In the genomic region with DNA sequence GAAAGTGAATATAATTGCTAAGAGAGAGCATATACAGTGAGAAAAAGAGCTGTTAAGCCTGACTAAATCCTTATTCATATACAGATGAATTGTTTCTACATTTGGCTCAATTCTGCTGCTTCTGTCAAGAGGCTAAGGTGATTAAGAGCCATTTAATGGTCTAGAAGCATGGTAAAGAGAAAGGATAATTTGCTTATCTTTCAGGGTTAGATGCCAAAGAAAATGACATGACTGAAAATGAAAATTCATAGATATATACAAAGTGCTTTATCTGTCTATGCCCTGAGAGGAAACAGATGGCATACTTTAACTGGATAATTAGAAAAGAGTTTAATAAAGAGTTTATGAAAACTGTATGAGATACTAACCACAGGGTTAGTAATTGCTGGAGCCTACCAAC, we compare ENCODE assay signal across 18 cellular contexts.
A peak's percentile ranks its signal among the peaks of the same experiment; 100 is the strongest.
DNase-seq lines count a peak whose midpoint lies in the region; ATAC-seq and TF ChIP-seq lines count a peak whose summit lies in the region.
"Had no signal": no experiment of that assay in that cellular context is flagged by ENCODE, and none has a peak within 500 bp of the region (broad histone marks: within the 10 kb centered on the region; RNA-seq: fewer than 3 reads in every experiment).

No MANE protein-coding gene starts in this region.

- H3K27ac Mint-ChIP-seq in HFFc6, result peak overlapping the region; percentile 30; the same call in 1 of the 2 replicates
- H3K27ac Mint-ChIP-seq: H9, T-helper 17 cell had no signal

- peaks cover 5% of the 10 kb centered on the region; the same call in 1 of the 2 replicates for H3K36me3 Mint-ChIP-seq in HFFc6 (ENCODE audit: low read depth)

- no peak overlapping the region for H3K4me3 ChIP-seq in fibroblast of the aortic adventitia (ENCODE audit: low read depth, low read length)

- no peaks in the 10 kb centered on the region for H3K9me3 Mint-ChIP-seq in HFFc6
- H3K9me3 Mint-ChIP-seq: H9 had no signal

- H3K4me1 Mint-ChIP-seq in HFFc6 (ENCODE audit: low read depth), result peaks cover 38% of the 10 kb centered on the region
- H3K4me1 Mint-ChIP-seq: T-helper 17 cell had no signal

- DNase-seq in NCI-H146 (lab: John Stamatoyannopoulos, UW) (peak; percentile 8), NCI-H146 treated with DMSO at 0.1 percent for 48 hours (lab: John Stamatoyannopoulos, UW; ENCODE audit: unreplicated experiment) (no peak), HFFc6 (no peak), SK-N-DZ (ENCODE audit: low spot score) (peak; percentile 92), fibroblast of the aortic adventitia (ENCODE audit: low read depth) (peak; percentile 64), pons (ENCODE audit: low spot score) (no peak)
- DNase-seq in central memory CD4-positive, alpha-beta T cell, result no peak
- DNase-seq: C1 segment of cervical spinal cord, DND-41, GDM1, H9, NCI-H1417 treated with DMSO at 0.1 percent for 48 hours, NCI-H2107, NCI-H748 treated with DMSO at 0.1 percent for 48 hours, T-helper 17 cell had no signal

- no peak for ATAC-seq in GM21526 (IDR thresholded peaks at IDR 0.05; ENCODE audit: low FRiP score, unreplicated experiment)
- ATAC-seq: Panc1, Right ventricle myocardium inferior, T-helper 17 cell had no signal

- no peaks in the 10 kb centered on the region for H3K27me3 Mint-ChIP-seq in HFFc6 (ENCODE audit: insufficient read depth)
- H3K27me3 Mint-ChIP-seq: T-helper 17 cell had no signal

- no peak overlapping the region for H3K4me3 Mint-ChIP-seq in HFFc6
- H3K4me3 Mint-ChIP-seq: H9, T-helper 17 cell had no signal

- no peak for TF ChIP-seq CTCF in HFFc6 (IDR thresholded peaks at IDR 0.05)
- TF ChIP-seq CTCF in fibroblast of the aortic adventitia (IDR thresholded peaks at IDR 0.05; ENCODE audit: insufficient read depth, low read length), result no peak

Comparison
In these comparisons a context has a peak if more than half of its experiments do, and no peak if none do; other contexts are left out.
1. DNase-seq: peak in NCI-H146 (single experiment), SK-N-DZ (single experiment) and fibroblast of the aortic adventitia (single experiment); none in NCI-H146 treated with DMSO at 0.1 percent for 48 hours (single experiment), HFFc6 (single experiment), central memory CD4-positive, alpha-beta T cell (single experiment) and pons (single experiment).